Comparison of ENCODE assay signal across 22 cellular contexts in the genomic region with DNA sequence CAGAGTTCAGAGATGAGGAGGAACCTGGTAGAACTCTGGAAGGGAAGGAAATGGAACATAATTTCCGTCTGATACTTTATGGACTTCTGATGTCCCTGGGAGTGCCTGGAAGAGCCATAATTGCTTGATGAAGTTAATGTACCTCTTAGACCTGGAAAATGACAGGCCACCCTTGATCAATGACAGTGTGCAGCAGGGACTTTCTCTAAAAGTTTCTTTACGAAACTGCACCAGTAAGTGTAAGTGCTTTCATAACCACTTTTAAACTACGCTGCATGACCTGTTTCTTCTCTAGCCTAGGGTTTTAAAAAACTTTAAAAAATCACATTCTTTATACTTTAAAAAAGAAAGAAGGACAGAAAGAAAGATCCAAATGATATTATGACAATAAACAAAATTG.
"Had no signal": no experiment of that assay in that cellular context is flagged by ENCODE, and none has a peak within 500 bp of the region (broad histone marks: within the 10 kb centered on the region; RNA-seq: fewer than 3 reads in every experiment).

No MANE protein-coding gene starts in this region.

- FAIRE-seq: colon had no signal

- H3K27ac ChIP-seq: SK-N-MC, WERI-Rb-1 had no signal

- ATAC-seq: activated CD4-positive, alpha-beta T cell treated with anti-CD3 and anti-CD28 coated beads for 36 hours; activated CD8-positive, alpha-beta T cell treated with anti-CD3 and anti-CD28 coated beads for 36 hours; activated T-cell treated with anti-CD3 and anti-CD28 coated beads, Interleukin-2, amount 50 U/mL, for 72 hours; Right ventricle myocardium inferior had no signal

- DNase-seq: activated CD4-positive, alpha-beta T cell treated with anti-CD3 and anti-CD28 coated beads for 36 hours; activated CD4-positive, alpha-beta T cell treated with anti-CD3 and anti-CD28 coated beads, Interleukin-2, amount 50 U/mL, for 1 hour; activated CD8-positive, alpha-beta memory T cell treated with anti-CD3 and anti-CD28 coated beads, Interleukin-2, amount 50 U/mL, for 4 hours; activated CD8-positive, alpha-beta T cell treated with anti-CD3 and anti-CD28 coated beads for 36 hours; activated gamma-delta T cell treated with Interleukin-2 at 50 U/mL for 16 hours; activated naive CD4-positive, alpha-beta T cell treated with anti-CD3 and anti-CD28 coated beads, Interleukin-2, amount 10 ng/mL, durations not matched to agents 7 days and 5 days; activated naive CD8-positive, alpha-beta T cell treated with anti-CD3 and anti-CD28 coated beads for 36 hours; activated T-cell treated with anti-CD3 and anti-CD28 coated beads, Interleukin-2, amount 50 U/mL, for 72 hours; cerebellar nuclear complex; NCI-H1092; NCI-H1417; NCI-H2029 treated with DMSO at 0.1 percent for 48 hours; NCI-H345; NCI-H510A; NCI-H526 treated with DMSO at 0.1 percent for 48 hours; NCI-H82; RPMI8226; T-helper 1 cell; WERI-Rb-1 had no signal

- H3K4me3 ChIP-seq: SK-N-MC had no signal

- H3K36me3 ChIP-seq: WERI-Rb-1 had no signal
